In genomic region chr3:133440652-133441051, GRCh38 we compare ENCODE assay signal across 23 cellular contexts. TPM values are rescaled to one million over a fixed set of nuclear protein-coding genes. Genes with fewer than 3 reads are reported as not detected.
DNase-seq lines count a peak whose midpoint lies in the region; ATAC-seq and TF ChIP-seq lines count a peak whose summit lies in the region.
"Had no signal": no experiment of that assay in that cellular context is flagged by ENCODE, and none has a peak within 500 bp of the region (broad histone marks: within the 10 kb centered on the region; RNA-seq: fewer than 3 reads in every experiment).

No MANE protein-coding gene starts in this region.

- H3K27ac ChIP-seq in Karpas-422 (ENCODE audit: low read length) (peak overlapping the region; percentile 39; the same call in 1 of the 2 replicates), psoas muscle (peak overlapping the region; percentile 81), MM.1S (ENCODE audit: low read length) (no peak overlapping the region)
- H3K27ac ChIP-seq: HL-60, SK-N-MC had no signal

- TF ChIP-seq CTCF in psoas muscle (IDR thresholded peaks at IDR 0.05): no peak
- TF ChIP-seq CTCF in MM.1S (IDR thresholded peaks at IDR 0.05; ENCODE audit: low read length): no peak

- H3K4me1 ChIP-seq in Karpas-422 (ENCODE audit: low read length): peaks cover 69% of the 10 kb centered on the region
- H3K4me1 ChIP-seq in psoas muscle: peaks cover 7% of the 10 kb centered on the region
- H3K4me1 ChIP-seq in MM.1S (ENCODE audit: low read length): peaks cover 42% of the 10 kb centered on the region

- H3K4me2 ChIP-seq in Karpas-422 (ENCODE audit: low read depth, low read length, poor library complexity, severe bottlenecking) (no peak overlapping the region), MM.1S (ENCODE audit: low read depth, low read length) (no peak overlapping the region)

- ATAC-seq in psoas muscle: peak; percentile 96 to 99 (median 98)
- no peak for ATAC-seq in GM19397 (IDR thresholded peaks at IDR 0.05; ENCODE audit: unreplicated experiment)

- H3K9me2 ChIP-seq in Karpas-422 (replicated peaks; ENCODE audit: insufficient read depth, low read length) (no peaks in the 10 kb centered on the region), MM.1S (replicated peaks; ENCODE audit: insufficient read depth, low read length) (no peaks in the 10 kb centered on the region)

- H3K9me3 ChIP-seq in Karpas-422 (ENCODE audit: low read length) (no peaks in the 10 kb centered on the region; the same call in 1 of the 2 replicates), psoas muscle (no peaks in the 10 kb centered on the region), MM.1S (replicated peaks; ENCODE audit: insufficient read depth, low read length) (no peaks in the 10 kb centered on the region)
- H3K9me3 ChIP-seq: Caco-2 had no signal

- H3K9ac ChIP-seq in Karpas-422 (ENCODE audit: low read length) (no peak overlapping the region), MM.1S (ENCODE audit: low read length) (no peak overlapping the region)

- H3F3A ChIP-seq in MM.1S (ENCODE audit: insufficient read depth, low read length): peaks cover 28% of the 10 kb centered on the region

- peak; percentile 18 for DNase-seq in EH (ENCODE audit: low read depth)
- DNase-seq in Karpas-422: peak; percentile 32
- DNase-seq in fibroblast of peridontal ligament (ENCODE audit: extremely low read depth): peak; percentile 70
- DNase-seq in psoas muscle: no peak
- DNase-seq in NCI-H1417 treated with DMSO at 0.1 percent for 48 hours (lab: John Stamatoyannopoulos, UW): no peak
- DNase-seq in MM.1S: no peak
- no peak for DNase-seq in activated T-cell treated with anti-CD3 and anti-CD28 coated beads, Interleukin-2, amount 50 U/mL, for 1 hour
- DNase-seq: ACHN, Caco-2, DMS153, EL, H9, NCI-H1105, NCI-H1694, NCI-H2081 treated with DMSO at 0.1 percent for 48 hours, NCI-H446 treated with DMSO at 0.1 percent for 48 hours, NCI-H69, Right ventricle myocardium superior had no signal

- H2AFZ ChIP-seq in Karpas-422 (ENCODE audit: low read length): no peak overlapping the region
- H2AFZ ChIP-seq in MM.1S (ENCODE audit: low read length): no peak overlapping the region

- H3K79me2 ChIP-seq in Karpas-422 (ENCODE audit: low read length): no peaks in the 10 kb centered on the region
- H3K79me2 ChIP-seq in MM.1S (ENCODE audit: low read length): no peaks in the 10 kb centered on the region

- 19 to 40% (median 29%) methylated on average over 2 of the region's 2 CpGs for whole genome bisulfite sequencing in psoas muscle, 3 donors

- H3K36me3 ChIP-seq in Karpas-422 (ENCODE audit: insufficient read depth, low read length): no peaks in the 10 kb centered on the region
- H3K36me3 ChIP-seq in psoas muscle (ENCODE audit: insufficient read depth in 1 of 2, low read depth in 1 of 2): no peaks in the 10 kb centered on the region
- no peaks in the 10 kb centered on the region for H3K36me3 ChIP-seq in MM.1S (replicated peaks; ENCODE audit: insufficient read depth, low read length)

- H3K4me3 ChIP-seq in Karpas-422 (ENCODE audit: low read length) (no peak overlapping the region), psoas muscle (no peak overlapping the region), MM.1S (ENCODE audit: low read length) (no peak overlapping the region)
- H3K4me3 ChIP-seq: SK-N-MC had no signal

- no peaks in the 10 kb centered on the region for H3K27me3 ChIP-seq in Karpas-422 (ENCODE audit: low read length)
- H3K27me3 ChIP-seq in psoas muscle (ENCODE audit: insufficient read depth in 3 of 3, low read length in 2 of 3): no peaks in the 10 kb centered on the region
- no peaks in the 10 kb centered on the region for H3K27me3 ChIP-seq in MM.1S (replicated peaks; ENCODE audit: insufficient read depth, low read length)

- H4K20me1 ChIP-seq in Karpas-422 (ENCODE audit: insufficient read depth, low read depth, low read length): no peaks in the 10 kb centered on the region
- no peaks in the 10 kb centered on the region for H4K20me1 ChIP-seq in MM.1S (ENCODE audit: insufficient read depth, low read length)

- intact Hi-C loops in psoas muscle (cut with DNase I): no loop called here

RNA-seq across cellular contexts. Expression of gene BFSP2, which starts 40.8 kb away (rescaled TPM):
- 33.1 and 44.7 TPM in 2 replicates for total RNA-seq in Karpas-422 (2014; rRNA removed; shearing (Covaris generic); ENCODE audit: low replicate concordance)
- not detected for total RNA-seq in psoas muscle
- not detected for polyA plus RNA-seq in psoas muscle
- total RNA-seq: Caco-2, H9, HT1080, LHCN-M2, Right ventricle myocardium superior had no signal

Comparison
In these comparisons a context has a peak if more than half of its experiments do, and no peak if none do; other contexts are left out.
1. DNase-seq: peak in EH (single experiment), Karpas-422 (single experiment) and fibroblast of peridontal ligament (single experiment); none in psoas muscle (0 of 2), NCI-H1417 treated with DMSO at 0.1 percent for 48 hours (single experiment), MM.1S (single experiment) and activated T-cell treated with anti-CD3 and anti-CD28 coated beads, Interleukin-2, amount 50 U/mL, for 1 hour (single experiment).
2. RNA of gene BFSP2, which starts 40.8 kb away (total RNA-seq): 33.1 to 44.7 TPM in Karpas-422; not detected in psoas muscle; every median in the first group is over 10 times any median in the second.